Comparison of ENCODE assay signal across 7 cellular contexts in genomic region chr5:94908889-94909480, GRCh38.
DNase-seq lines count a peak whose midpoint lies in the region; ATAC-seq and TF ChIP-seq lines count a peak whose summit lies in the region.

No MANE protein-coding gene starts in this region.

- no peak overlapping the region for H3K27ac Mint-ChIP-seq in neural crest cell (ENCODE audit: unreplicated experiment)
- H3K27ac Mint-ChIP-seq in activated CD8-positive, alpha-beta memory T cell treated with anti-CD3 and anti-CD28 coated beads, Interleukin-2, amount 10 ng/mL, durations not matched to agents 7 days and 5 days = no peak overlapping the region

- no peaks in the 10 kb centered on the region for H3K36me3 Mint-ChIP-seq in neural crest cell (ENCODE audit: low read depth)
- no peaks in the 10 kb centered on the region for H3K36me3 Mint-ChIP-seq in activated CD8-positive, alpha-beta memory T cell treated with anti-CD3 and anti-CD28 coated beads, Interleukin-2, amount 10 ng/mL, durations not matched to agents 7 days and 5 days

- H3K27me3 Mint-ChIP-seq in neural crest cell (ENCODE audit: low read depth) = no peaks in the 10 kb centered on the region
- H3K27me3 Mint-ChIP-seq in activated CD8-positive, alpha-beta memory T cell treated with anti-CD3 and anti-CD28 coated beads, Interleukin-2, amount 10 ng/mL, durations not matched to agents 7 days and 5 days = peaks cover 9% of the 10 kb centered on the region

- peak; percentile 40 for TF ChIP-seq CTCF in GM20000 (IDR thresholded peaks at IDR 0.05; ENCODE audit: extremely low read depth, missing control alignments)
- peak; percentile 81 for TF ChIP-seq CTCF in neural crest cell (conservative IDR thresholded peaks at IDR 0.05)

- H3K4me1 Mint-ChIP-seq in neural crest cell = no peaks in the 10 kb centered on the region
- H3K4me1 Mint-ChIP-seq in activated CD8-positive, alpha-beta memory T cell treated with anti-CD3 and anti-CD28 coated beads, Interleukin-2, amount 10 ng/mL, durations not matched to agents 7 days and 5 days = no peaks in the 10 kb centered on the region

- ATAC-seq in HG02610 (IDR thresholded peaks at IDR 0.05; ENCODE audit: unreplicated experiment) = no peak
- no peak for ATAC-seq in activated CD8-positive, alpha-beta memory T cell treated with anti-CD3 and anti-CD28 coated beads, Interleukin-2, amount 10 ng/mL, durations not matched to agents 7 days and 5 days

- no peak overlapping the region for H3K4me3 Mint-ChIP-seq in neural crest cell
- H3K4me3 Mint-ChIP-seq in activated CD8-positive, alpha-beta memory T cell treated with anti-CD3 and anti-CD28 coated beads, Interleukin-2, amount 10 ng/mL, durations not matched to agents 7 days and 5 days = no peak overlapping the region

- CTCF ChIA-PET in activated CD8-positive, alpha-beta memory T cell treated with anti-CD3 and anti-CD28 coated beads, Interleukin-2, amount 10 ng/mL, durations not matched to agents 7 days and 5 days (lab: Charles Lee) = interaction anchor here (1.1 to 1.4 kb wide), 2 partner anchors 10 to 82 kb away, joined by 3 to 4 read pairs; no protein-coding TSS in a partner anchor

- peak; percentile 71 for DNase-seq in DMS53 (lab: John Stamatoyannopoulos, UW)
- peak; percentile 24 for DNase-seq in GM20000 (ENCODE audit: low spot score)
- DNase-seq in NCI-H460 (ENCODE audit: extremely low read depth, low read depth) = peak; percentile 55
- peak; percentile 71 for DNase-seq in dermis blood vessel endothelial cell
- DNase-seq in neural crest cell (ENCODE audit: low read depth, low spot score) = no peak
- DNase-seq in activated CD8-positive, alpha-beta memory T cell treated with anti-CD3 and anti-CD28 coated beads, Interleukin-2, amount 10 ng/mL, durations not matched to agents 7 days and 5 days = no peak

- no peaks in the 10 kb centered on the region for H3K9me3 Mint-ChIP-seq in neural crest cell
- H3K9me3 Mint-ChIP-seq in activated CD8-positive, alpha-beta memory T cell treated with anti-CD3 and anti-CD28 coated beads, Interleukin-2, amount 10 ng/mL, durations not matched to agents 7 days and 5 days (ENCODE audit: low read depth) = no peaks in the 10 kb centered on the region

Comparison
In these comparisons a context has a peak if more than half of its experiments do, and no peak if none do; other contexts are left out.
1. DNase-seq: peak in DMS53 (single experiment), GM20000 (single experiment), NCI-H460 (single experiment) and dermis blood vessel endothelial cell (single experiment); none in neural crest cell (single experiment) and activated CD8-positive, alpha-beta memory T cell treated with anti-CD3 and anti-CD28 coated beads, Interleukin-2, amount 10 ng/mL, durations not matched to agents 7 days and 5 days (single experiment).